8 cellular contexts compared by ENCODE assay signal in genomic region chr12:120228291-120229070, GRCh38. TPM values are rescaled to one million over a fixed set of nuclear protein-coding genes. Genes with fewer than 3 reads are reported as not detected.
DNase-seq lines count a peak whose midpoint lies in the region; ATAC-seq and TF ChIP-seq lines count a peak whose summit lies in the region.

No MANE protein-coding gene starts in this region.

- DNase-seq in DMS53 (lab: John Stamatoyannopoulos, UW) (peak; percentile 93), H7 (peak; percentile 95), NCI-H1092 (lab: John Stamatoyannopoulos, UW) (peak; percentile 59), SK-N-SH (peak; percentile 91), glutamatergic neuron (peak; percentile 93), osteocyte (ENCODE audit: extremely low spot score, unreplicated experiment) (peak; percentile 94), thoracic aorta (ENCODE audit: low spot score) (no peak)
- DNase-seq in activated naive CD4-positive, alpha-beta T cell treated with anti-CD3 and anti-CD28 coated beads, Interleukin-2, amount 50 U/mL, for 72 hours (ENCODE audit: low spot score in 2 of 2) = peak; percentile 85 to 90

- H3K4me3 Mint-ChIP-seq in glutamatergic neuron (ENCODE audit: unreplicated experiment) = peak overlapping the region; percentile 46
- H3K4me3 Mint-ChIP-seq in osteocyte (ENCODE audit: unreplicated experiment) = no peak overlapping the region

- H3K27me3 ChIP-seq in H7 (ENCODE audit: control insufficient read depth, insufficient read depth, low read length) = no peaks in the 10 kb centered on the region
- no peaks in the 10 kb centered on the region for H3K27me3 ChIP-seq in SK-N-SH (ENCODE audit: insufficient read depth)
- no peaks in the 10 kb centered on the region for H3K27me3 ChIP-seq in thoracic aorta (replicated peaks; ENCODE audit: insufficient read depth)

- H4K20me1 ChIP-seq in SK-N-SH (ENCODE audit: insufficient read depth) = peaks cover 22% of the 10 kb centered on the region

- POLR2A ChIA-PET in SK-N-SH (lab: Yijun Ruan, JAX) = interaction anchor here (0.6 to 8.7 kb wide), 6 partner anchors 24 to 73 kb away, joined by 3 to 108 read pairs (median 12); partner anchors contain the start of genes PXN, RNU4-1, RNU4-2 and RPLP0

- TF ChIP-seq EP300 in SK-N-SH (IDR thresholded peaks at IDR 0.05; ENCODE audit: borderline replicate concordance in 1 of 2, low read depth in 1 of 2, low read length in 1 of 2) = no peak

- H3K36me3 ChIP-seq in H7 (replicated peaks; ENCODE audit: control insufficient read depth, insufficient read depth, low read length) (peaks cover 15% of the 10 kb centered on the region), SK-N-SH (replicated peaks in 1 of 2; ENCODE audit: control insufficient read depth in 1 of 2, insufficient read depth in 2 of 2, low read length in 1 of 2) (peaks cover 18 to 22% of the 10 kb centered on the region in 2 experiments), thoracic aorta (peaks cover 6% of the 10 kb centered on the region)

- peak overlapping the region; percentile 72 to 77 for H3K27ac Mint-ChIP-seq in activated naive CD4-positive, alpha-beta T cell treated with anti-CD3 and anti-CD28 coated beads, Interleukin-2, amount 50 U/mL, for 72 hours
- H3K27ac Mint-ChIP-seq in glutamatergic neuron (ENCODE audit: unreplicated experiment) (no peak overlapping the region), osteocyte (ENCODE audit: unreplicated experiment) (peak overlapping the region; percentile 78)

- H3K4me2 ChIP-seq in SK-N-SH = peak overlapping the region; percentile 91

- no peak overlapping the region for H2AFZ ChIP-seq in SK-N-SH (ENCODE audit: low read depth)

- peaks cover 58 to 74% of the 10 kb centered on the region in 2 experiments for H3K4me1 ChIP-seq in SK-N-SH (ENCODE audit: control insufficient read depth in 1 of 2, insufficient read depth in 2 of 2, low read depth in 1 of 2, low read length in 1 of 2)
- peaks cover 56 to 79% of the 10 kb centered on the region in 2 donors for H3K4me1 ChIP-seq in thoracic aorta (ENCODE audit: control insufficient read depth in 1 of 2, low read depth in 2 of 2)

- WGBS in SK-N-SH (ENCODE audit: low lambda C conversion rate) = 2% methylated on average over 7 of the region's 23 CpGs

- peak overlapping the region; percentile 89; the same call in 1 of the 2 replicates for H3K9ac ChIP-seq in SK-N-SH

- TF ChIP-seq CTCF in SK-N-SH (IDR thresholded peaks at IDR 0.05) = peak; percentile 90
- peak; percentile 81 for TF ChIP-seq CTCF in glutamatergic neuron (IDR thresholded peaks at IDR 0.05; ENCODE audit: partially characterized antibody, unreplicated experiment)
- TF ChIP-seq CTCF in osteocyte (IDR thresholded peaks at IDR 0.05) = peak; percentile 95
- peak; percentile 93 for TF ChIP-seq CTCF in thoracic aorta (IDR thresholded peaks at IDR 0.05)

- no peak overlapping the region for H3K4me3 ChIP-seq in H7 (ENCODE audit: insufficient read depth, low read depth, low read length)
- H3K4me3 ChIP-seq in SK-N-SH (ENCODE audit: low read depth in 2 of 2, low read length in 1 of 2) = peak overlapping the region in 1 of 2 experiments; percentile 44; a peak in 1 of 4 replicates
- H3K4me3 ChIP-seq in thoracic aorta = peak overlapping the region; percentile 39

- TF ChIP-seq RAD21 in SK-N-SH (IDR thresholded peaks at IDR 0.05; ENCODE audit: low read length) = peak; percentile 97

- H3K27me3 Mint-ChIP-seq in glutamatergic neuron (ENCODE audit: unreplicated experiment) (peaks cover 15% of the 10 kb centered on the region), osteocyte (ENCODE audit: unreplicated experiment) (no peaks in the 10 kb centered on the region)

- no peaks in the 10 kb centered on the region for H3K9me2 ChIP-seq in SK-N-SH

- H3K36me3 Mint-ChIP-seq in activated naive CD4-positive, alpha-beta T cell treated with anti-CD3 and anti-CD28 coated beads, Interleukin-2, amount 50 U/mL, for 72 hours = no peaks in the 10 kb centered on the region
- H3K36me3 Mint-ChIP-seq in glutamatergic neuron (ENCODE audit: unreplicated experiment) = no peaks in the 10 kb centered on the region
- no peaks in the 10 kb centered on the region for H3K36me3 Mint-ChIP-seq in osteocyte (ENCODE audit: unreplicated experiment)

- H3K79me2 ChIP-seq in SK-N-SH (ENCODE audit: insufficient read depth) = peaks cover 88% of the 10 kb centered on the region

- H3K9me3 Mint-ChIP-seq in activated naive CD4-positive, alpha-beta T cell treated with anti-CD3 and anti-CD28 coated beads, Interleukin-2, amount 50 U/mL, for 72 hours = no peaks in the 10 kb centered on the region
- H3K9me3 Mint-ChIP-seq in glutamatergic neuron (ENCODE audit: unreplicated experiment) (peaks cover 6% of the 10 kb centered on the region), osteocyte (ENCODE audit: unreplicated experiment) (no peaks in the 10 kb centered on the region)

- H3K27ac ChIP-seq in SK-N-SH (ENCODE audit: low read depth in 2 of 2, low read length in 1 of 2) (peak overlapping the region; percentile 95 to 100; a peak in 3 of 4 replicates), thoracic aorta (no peak overlapping the region)

- H3F3A ChIP-seq in SK-N-SH (replicated peaks; ENCODE audit: insufficient read depth) = peaks cover 50% of the 10 kb centered on the region

- peaks cover 52% of the 10 kb centered on the region for H3K4me1 Mint-ChIP-seq in glutamatergic neuron (ENCODE audit: low read depth, unreplicated experiment)
- peaks cover 81% of the 10 kb centered on the region for H3K4me1 Mint-ChIP-seq in osteocyte (ENCODE audit: unreplicated experiment)

- no peaks in the 10 kb centered on the region for H3K9me3 ChIP-seq in SK-N-SH
- H3K9me3 ChIP-seq in thoracic aorta = no peaks in the 10 kb centered on the region

- CTCF ChIA-PET in SK-N-SH (lab: Yijun Ruan, JAX) = interaction anchor here (0.6 to 18.6 kb wide), 30 partner anchors 10 to 317 kb away, joined by 3 to 618 read pairs (median 8); partner anchors contain the start of genes PLA2G1B, PXN, RAB35 and RNU4-1

- ATAC-seq in activated naive CD4-positive, alpha-beta T cell treated with anti-CD3 and anti-CD28 coated beads, Interleukin-2, amount 50 U/mL, for 72 hours = peak; percentile 59 to 82
- ATAC-seq in thoracic aorta (ENCODE audit: insufficient number of reproducible peaks, low FRiP score, low read depth) = peak; percentile 44

TF ChIP-seq in SK-N-SH, 30 proteins besides CTCF, POLR2A, EP300 and RAD21 (continues in another document):
- peak; percentile 99 for TF ChIP-seq SMC3 (IDR thresholded peaks at IDR 0.05; ENCODE audit: low read depth, low read length)
- no peak for TF ChIP-seq PBX3 (IDR thresholded peaks at IDR 0.05)

RNA-seq across cellular contexts. Expression of gene RPLP0, which starts 27.6 kb away (rescaled TPM):
- total RNA-seq in H7 (2014; rRNA removed; shearing (Covaris generic)) = 5,486 and 6,641 TPM in 2 replicates
- 5,975 and 6,606 TPM in 2 replicates for polyA plus RNA-seq in SK-N-SH (2012; rRNA removed)
- polyA plus RNA-seq in SK-N-SH (2012; cell fraction: cytosol; rRNA removed) = 4,575 and 6,412 TPM in 2 replicates
- 2,397 and 2,614 TPM in 2 replicates for polyA plus RNA-seq in SK-N-SH (2012; cell fraction: nucleus; rRNA removed)
- 1,000 to 10,000 TPM; 4,045 to 4,525 TPM for total RNA-seq in activated naive CD4-positive, alpha-beta T cell treated with anti-CD3 and anti-CD28 coated beads, Interleukin-2, amount 50 U/mL, for 72 hours
- total RNA-seq in glutamatergic neuron (ENCODE audit: unreplicated experiment) (1,238 TPM), osteocyte (2,037 TPM in 2 replicates), thoracic aorta (1,000 to 10,000 TPM; 1,020 to 1,220 TPM)

RNA-seq across cellular contexts. Expression of gene GCN1, which starts 34.0 kb away (rescaled TPM):
- total RNA-seq in H7 (2014; rRNA removed; shearing (Covaris generic)) = 119 and 130 TPM in 2 replicates
- polyA plus RNA-seq in SK-N-SH (2012; rRNA removed) = 41.2 and 54.4 TPM in 2 replicates
- 17.0 and 20.0 TPM in 2 replicates for polyA plus RNA-seq in SK-N-SH (2012; cell fraction: cytosol; rRNA removed)
- 224 and 236 TPM in 2 replicates for polyA plus RNA-seq in SK-N-SH (2012; cell fraction: nucleus; rRNA removed)
- 100 to 1,000 TPM; 114 to 131 TPM for total RNA-seq in activated naive CD4-positive, alpha-beta T cell treated with anti-CD3 and anti-CD28 coated beads, Interleukin-2, amount 50 U/mL, for 72 hours
- total RNA-seq in glutamatergic neuron (ENCODE audit: unreplicated experiment) = 173 TPM
- total RNA-seq in osteocyte = 106 and 115 TPM in 2 replicates
- total RNA-seq in thoracic aorta = 10 to 100 TPM; 56.8 to 91.5 TPM

RNA-seq across cellular contexts. Expression of gene PXN, which starts 37.0 kb away (rescaled TPM):
- 76.1 and 89.9 TPM in 2 replicates for total RNA-seq in H7 (2014; rRNA removed; shearing (Covaris generic))
- 63.0 and 89.0 TPM in 2 replicates for polyA plus RNA-seq in SK-N-SH (2012; rRNA removed)
- polyA plus RNA-seq in SK-N-SH (2012; cell fraction: cytosol; rRNA removed) = 56.9 and 70.1 TPM in 2 replicates
- polyA plus RNA-seq in SK-N-SH (2012; cell fraction: nucleus; rRNA removed) = 269 and 301 TPM in 2 replicates
- 10 to 100 TPM; 49.8 to 66.8 TPM for total RNA-seq in activated naive CD4-positive, alpha-beta T cell treated with anti-CD3 and anti-CD28 coated beads, Interleukin-2, amount 50 U/mL, for 72 hours
- total RNA-seq in glutamatergic neuron (ENCODE audit: unreplicated experiment) = 39.5 TPM
- total RNA-seq in osteocyte = 76.7 and 79.9 TPM in 2 replicates
- total RNA-seq in thoracic aorta = 100 to 1,000 TPM in 1 of 2 donors, 10 to 100 TPM in 1; 93.0 to 105 TPM

Comparison
In these comparisons a context has a peak if more than half of its experiments do, and no peak if none do; other contexts are left out.
1. H3K27ac ChIP-seq: peak in SK-N-SH (2 of 2); none in thoracic aorta (0 of 2).
2. Peak in every context shown above with its lines, with median percentiles within 50 percentile points of each other: CTCF ChIP-seq.